14 cellular contexts compared by ENCODE assay signal in the genomic region with DNA sequence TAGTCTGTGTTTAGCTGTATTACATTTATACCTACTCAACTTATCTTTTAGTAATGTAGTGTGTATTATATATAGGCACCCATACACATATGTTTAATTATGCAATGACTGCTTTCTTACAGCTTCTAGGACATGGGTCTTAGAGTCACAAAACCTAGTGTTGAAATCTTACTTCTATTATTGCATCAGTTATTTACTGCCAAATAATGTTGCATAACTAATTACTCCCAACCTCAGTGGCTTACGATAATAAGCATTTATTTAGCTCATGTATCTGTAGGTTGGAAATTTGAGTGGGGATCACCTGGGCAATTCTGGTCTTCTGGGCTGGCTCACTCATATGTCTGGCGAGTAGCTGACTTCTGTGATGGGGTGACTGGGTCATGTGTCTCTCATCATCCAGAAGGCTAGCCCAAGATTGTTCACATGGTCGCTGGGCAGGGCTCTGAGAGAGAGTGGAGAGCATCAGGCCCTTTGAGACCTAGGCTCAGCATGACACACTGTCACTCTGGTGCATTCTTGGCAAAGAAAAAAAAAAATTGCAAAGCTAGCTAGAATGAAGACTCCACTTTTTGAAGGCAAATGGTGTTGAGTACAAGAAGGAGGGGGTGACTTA.
DNase-seq lines count a peak whose midpoint lies in the region; ATAC-seq and TF ChIP-seq lines count a peak whose summit lies in the region.
"Had no signal": no experiment of that assay in that cellular context is flagged by ENCODE, and none has a peak within 500 bp of the region (broad histone marks: within the 10 kb centered on the region; RNA-seq: fewer than 3 reads in every experiment).

No MANE protein-coding gene starts in this region.

- no peaks in the 10 kb centered on the region for H3K36me3 ChIP-seq in IMR-90 (ENCODE audit: control insufficient read depth, insufficient read depth, low read length)
- H3K36me3 ChIP-seq: BLaER1 had no signal

- no peak overlapping the region for H2AK5ac ChIP-seq in IMR-90 (ENCODE audit: low read depth, low read length)

- CTCF ChIA-PET in IMR-90 (lab: Yijun Ruan, JAX) = no interaction called here

- no peak overlapping the region for H4K5ac ChIP-seq in IMR-90 (ENCODE audit: low read depth, low read length)

- no peak overlapping the region for H3K18ac ChIP-seq in IMR-90 (ENCODE audit: low read depth, low read length)

- no peaks in the 10 kb centered on the region for H4K20me1 ChIP-seq in IMR-90 (ENCODE audit: insufficient read depth, low read length)
- H4K20me1 ChIP-seq: BLaER1 had no signal

- POLR2A ChIA-PET in IMR-90 (lab: Charles Lee; ENCODE audit: unreplicated experiment) = no interaction called here

- no peak overlapping the region for H3K4ac ChIP-seq in IMR-90 (ENCODE audit: low read depth, low read length)

- no peak overlapping the region for H2AFZ ChIP-seq in IMR-90 (replicated peaks; ENCODE audit: low read length, poor library complexity)

- no peaks in the 10 kb centered on the region for H3K9me3 ChIP-seq in IMR-90 (ENCODE audit: control insufficient read depth, insufficient read depth, low read length)
- H3K9me3 ChIP-seq: BLaER1 had no signal

- H2BK20ac ChIP-seq in IMR-90 (ENCODE audit: low read depth, low read length) = no peak overlapping the region

- H3K4me1 ChIP-seq in IMR-90 (ENCODE audit: control insufficient read depth, insufficient read depth, low read length) = no peaks in the 10 kb centered on the region

- H2BK15ac ChIP-seq in IMR-90 (ENCODE audit: low read depth, low read length) = no peak overlapping the region

- intact Hi-C loops in IMR-90 (cut with micrococcal nuclease) = no loop called here

- H3K9ac ChIP-seq in IMR-90 (ENCODE audit: low read depth, low read length) = no peak overlapping the region
- H3K9ac ChIP-seq: BLaER1 had no signal

- DNase-seq in NOMO-1 treated with DMSO at 0.1 percent for 48 hours (lab: John Stamatoyannopoulos, UW; ENCODE audit: unreplicated experiment) (peak; percentile 24), NOMO-1 treated with dmso at 0.1 percent for 144 hours (lab: John Stamatoyannopoulos, UW; ENCODE audit: unreplicated experiment) (no peak), IMR-90 (no peak), NB4 (ENCODE audit: low read depth) (peak; percentile 15), fibroblast of villous mesenchyme (ENCODE audit: low read depth) (peak; percentile 6), hippocampal formation (lab: John Stamatoyannopoulos, UW) (no peak), RPMI8226 (no peak)
- DNase-seq in stimulated activated naive CD4-positive, alpha-beta T cell treated with Interleukin-2 at 50 U/mL for 16 hours (lab: John Stamatoyannopoulos, UW) = no peak
- DNase-seq: CD4-positive, CD25-positive, alpha-beta regulatory T cell; DMS53 had no signal

- no peak overlapping the region for H3K4me2 ChIP-seq in IMR-90 (ENCODE audit: low read depth, low read length)
- H3K4me2 ChIP-seq: BLaER1 had no signal

- BruUV-seq in IMR-90 (replicated peaks; lab: Mats Ljungman, UMichigan) = no TSS peak

- no peaks in the 10 kb centered on the region; a peak in 1 of 4 replicates for H3K79me1 ChIP-seq in IMR-90 (ENCODE audit: low read depth in 1 of 2, low read length in 2 of 2)

- in situ Hi-C loops in IMR-90 (cut with MboI; ENCODE audit: low sequenced_read_pairs) = no loop called here

- H4K91ac ChIP-seq in IMR-90 (ENCODE audit: insufficient read depth, low read depth, low read length) = no peak overlapping the region

- dilution Hi-C loops in IMR-90 (cut with HindIII; ENCODE audit: low sequenced_read_pairs, unreplicated experiment) = no loop called here

- no peak overlapping the region for H2BK5ac ChIP-seq in IMR-90 (ENCODE audit: low read depth, low read length, poor library complexity, severe bottlenecking)

- no peak overlapping the region for H3K14ac ChIP-seq in IMR-90 (replicated peaks; ENCODE audit: low read depth, low read length)

- no peak overlapping the region for H3K27ac ChIP-seq in IMR-90 (ENCODE audit: insufficient read depth, low read length)
- H3K27ac ChIP-seq: 22Rv1, BLaER1 had no signal

- TF ChIP-seq POLR2A in IMR-90 (IDR thresholded peaks at IDR 0.05; ENCODE audit: low read depth, low read length) (no peak), NB4 (IDR thresholded peaks at IDR 0.05; ENCODE audit: extremely low read depth, insufficient read length) (no peak)

- no peak overlapping the region for H2BK120ac ChIP-seq in IMR-90 (ENCODE audit: low read depth, low read length)

- H3K56ac ChIP-seq in IMR-90 (ENCODE audit: extremely low read depth, insufficient read depth, low read length) = no peak overlapping the region

- no peaks in the 10 kb centered on the region for H3K27me3 ChIP-seq in IMR-90 (ENCODE audit: control insufficient read depth, insufficient read depth, low read length)
- H3K27me3 ChIP-seq: BLaER1 had no signal

- no peak for TF ChIP-seq RAD21 in IMR-90 (IDR thresholded peaks at IDR 0.05; ENCODE audit: low read length)

- WGBS in IMR-90 (ENCODE audit: extremely low coverage in 2 of 2, insufficient read length in 1 of 2), 2 experiments = no CpG with 5 or more reads among the region's 3 CpGs

- ATAC-seq in IMR-90 (ENCODE audit: low read depth) = no peak
- ATAC-seq: GM12878, HCT116 had no signal

- no peaks in the 10 kb centered on the region for H3K9me1 ChIP-seq in IMR-90 (ENCODE audit: insufficient read depth, low read length)

- TF ChIP-seq CTCF in IMR-90 (conservative IDR thresholded peaks at IDR 0.05; ENCODE audit: low read depth, low read length) (no peak), NB4 (IDR thresholded peaks at IDR 0.05; ENCODE audit: low read depth, low read length) (no peak), fibroblast of villous mesenchyme (IDR thresholded peaks at IDR 0.05; ENCODE audit: insufficient read depth, low read depth, low read length) (no peak)

- no peak overlapping the region for H2AK9ac ChIP-seq in IMR-90 (replicated peaks; ENCODE audit: low read depth, low read length, poor library complexity)

- no peak overlapping the region for H3K23ac ChIP-seq in IMR-90 (ENCODE audit: low read depth, low read length)

- no peak overlapping the region for H4K8ac ChIP-seq in IMR-90 (ENCODE audit: low read depth in 2 of 2, low read length in 2 of 2)

- H3K4me3 ChIP-seq in IMR-90 (ENCODE audit: insufficient read depth, low read depth, low read length) (no peak overlapping the region), NB4 (ENCODE audit: low read depth, low read length) (no peak overlapping the region), fibroblast of villous mesenchyme (ENCODE audit: low read depth, low read length) (no peak overlapping the region)
- H3K4me3 ChIP-seq: BLaER1, GM12878 had no signal

TF ChIP-seq in IMR-90, 13 proteins besides CTCF, POLR2A, EP300 and RAD21:
- TF ChIP-seq SMC3 (IDR thresholded peaks at IDR 0.05; ENCODE audit: low read depth, low read length) (no peak), CEBPB (IDR thresholded peaks at IDR 0.05; ENCODE audit: low read depth, low read length) (peak; percentile 25; the same call in 1 of the 2 replicates)
TF ChIP-seq in IMR-90: peak in this region for 1.

Comparison
In these comparisons a context has a peak if more than half of its experiments do, and no peak if none do; other contexts are left out.
1. DNase-seq: peak in NOMO-1 treated with DMSO at 0.1 percent for 48 hours (single experiment), NB4 (single experiment) and fibroblast of villous mesenchyme (single experiment); none in NOMO-1 treated with dmso at 0.1 percent for 144 hours (single experiment), IMR-90 (single experiment), stimulated activated naive CD4-positive, alpha-beta T cell treated with Interleukin-2 at 50 U/mL for 16 hours (single experiment), hippocampal formation (0 of 2) and RPMI8226 (single experiment).